In genomic region chr3:105791134-105791533, GRCh38 we compare ENCODE assay signal across 10 cellular contexts.
DNase-seq lines count a peak whose midpoint lies in the region; ATAC-seq lines count a peak whose summit lies in the region.
"Had no signal": no experiment of that assay in that cellular context is flagged by ENCODE, and none has a peak within 500 bp of the region (broad histone marks: within the 10 kb centered on the region; RNA-seq: fewer than 3 reads in every experiment).

No MANE protein-coding gene starts in this region.

- DNase-seq in GM04504 (ENCODE audit: low read depth) (peak; percentile 34), astrocyte of the hippocampus (ENCODE audit: low read depth, low spot score) (peak; percentile 39), left ventricle myocardium superior (no peak), stromal cell of bone marrow (ENCODE audit: low read depth) (peak; percentile 34), DMS153 (lab: John Stamatoyannopoulos, UW) (no peak), NCI-H2081 treated with DMSO at 0.1 percent for 48 hours (lab: John Stamatoyannopoulos, UW) (no peak)
- DNase-seq: colonic mucosa, hippocampal formation, NCI-H2171 treated with DMSO at 0.1 percent for 48 hours had no signal

- ATAC-seq in left ventricle myocardium superior (peak; percentile 29), GM21381 (IDR thresholded peaks at IDR 0.05; ENCODE audit: unreplicated experiment) (no peak)

- intact Hi-C loops in left ventricle myocardium superior (cut with micrococcal nuclease), result no loop called here

Comparison
In these comparisons a context has a peak if more than half of its experiments do, and no peak if none do; other contexts are left out.
1. DNase-seq: peak in GM04504 (single experiment), astrocyte of the hippocampus (single experiment) and stromal cell of bone marrow (single experiment); none in left ventricle myocardium superior (single experiment), DMS153 (single experiment) and NCI-H2081 treated with DMSO at 0.1 percent for 48 hours (single experiment).